In the genomic region with DNA sequence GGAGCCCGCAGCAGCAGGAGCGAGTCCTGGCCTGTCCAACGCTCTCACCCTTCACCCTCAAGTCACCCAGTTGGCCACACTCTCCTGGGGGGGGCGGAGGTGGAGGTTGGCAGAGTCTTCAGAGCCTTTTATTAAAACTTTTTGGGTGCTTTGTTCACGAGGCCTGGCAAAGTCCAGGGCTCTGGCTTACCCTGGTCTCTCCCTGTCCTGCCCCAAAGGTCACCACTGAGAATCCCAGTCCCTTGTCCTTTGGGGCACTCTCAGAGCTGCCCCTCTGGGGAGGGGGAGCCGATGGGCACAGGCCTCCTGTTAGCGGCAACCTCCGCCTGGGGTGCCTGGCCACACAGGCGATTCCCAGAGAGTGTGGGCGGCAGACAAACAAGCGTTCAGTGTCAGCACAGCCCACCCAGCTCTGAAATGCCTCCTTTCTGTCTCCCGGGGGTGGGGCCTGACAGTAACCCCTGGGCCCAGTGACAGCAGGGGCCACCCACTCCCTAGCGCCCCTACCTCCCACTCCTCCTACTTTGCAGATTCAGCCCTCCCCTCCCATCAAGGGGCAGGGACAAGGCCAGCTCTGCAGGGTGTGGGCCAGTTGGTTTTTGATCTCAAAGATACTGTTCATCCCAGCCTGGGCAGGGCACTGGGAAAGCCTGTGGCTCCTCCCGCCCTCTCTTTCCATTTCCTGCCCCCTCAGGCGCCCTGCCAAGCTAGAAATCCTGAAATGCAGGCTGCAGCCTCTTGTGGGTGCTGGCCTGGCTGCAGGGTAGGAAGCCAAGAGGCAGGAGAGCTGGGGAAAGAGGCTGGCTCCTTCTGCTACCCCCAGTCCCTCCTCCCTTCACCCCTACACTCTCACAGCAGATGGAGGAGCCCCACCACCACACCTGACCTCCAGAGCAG, we compare ENCODE assay signal across 9 cellular contexts. TPM values are rescaled to one million over a fixed set of nuclear protein-coding genes. Genes with fewer than 3 reads are reported as not detected.
DNase-seq lines count a peak whose midpoint lies in the region; ATAC-seq, FAIRE-seq and TF ChIP-seq lines count a peak whose summit lies in the region.
"Had no signal": no experiment of that assay in that cellular context is flagged by ENCODE, and none has a peak within 500 bp of the region (broad histone marks: within the 10 kb centered on the region; RNA-seq: fewer than 3 reads in every experiment).

No MANE protein-coding gene starts in this region.

- ATAC-seq in WTC11 (peak; percentile 83), HG02610 (IDR thresholded peaks at IDR 0.05; ENCODE audit: unreplicated experiment) (no peak), GM21381 (IDR thresholded peaks at IDR 0.05; ENCODE audit: unreplicated experiment) (no peak)
- ATAC-seq: stimulated activated effector memory CD8-positive, alpha-beta T cell treated with anti-CD3 and anti-CD28 coated beads, Interleukin-12 subunit alpha, Interleukin-12 subunit beta, amount 100 ng/mL, for 72 hours had no signal

- H3K27me3 ChIP-seq in iPS-18a (ENCODE audit: control insufficient read depth, insufficient read depth, low read length) = no peaks in the 10 kb centered on the region

- H3K27me3 Mint-ChIP-seq in WTC11 (ENCODE audit: low read depth) = peaks cover 11% of the 10 kb centered on the region
- H3K27me3 Mint-ChIP-seq in type B pancreatic cell = peaks cover 11% of the 10 kb centered on the region

- no peaks in the 10 kb centered on the region for H3K36me3 Mint-ChIP-seq in WTC11
- no peaks in the 10 kb centered on the region for H3K36me3 Mint-ChIP-seq in type B pancreatic cell
- H3K36me3 Mint-ChIP-seq: IgD-negative memory B cell; stimulated activated effector memory CD8-positive, alpha-beta T cell treated with anti-CD3 and anti-CD28 coated beads, Interleukin-12 subunit alpha, Interleukin-12 subunit beta, amount 100 ng/mL, for 72 hours had no signal

- H3K27ac Mint-ChIP-seq in WTC11 (peak overlapping the region; percentile 36), type B pancreatic cell (peak overlapping the region; percentile 43)
- H3K27ac Mint-ChIP-seq: stimulated activated effector memory CD8-positive, alpha-beta T cell treated with anti-CD3 and anti-CD28 coated beads, Interleukin-12 subunit alpha, Interleukin-12 subunit beta, amount 100 ng/mL, for 72 hours had no signal

- peak overlapping the region; percentile 53 for H3K4me3 Mint-ChIP-seq in WTC11
- peak overlapping the region; percentile 7 for H3K4me3 Mint-ChIP-seq in type B pancreatic cell
- H3K4me3 Mint-ChIP-seq: IgD-negative memory B cell; stimulated activated effector memory CD8-positive, alpha-beta T cell treated with anti-CD3 and anti-CD28 coated beads, Interleukin-12 subunit alpha, Interleukin-12 subunit beta, amount 100 ng/mL, for 72 hours had no signal

- CTCF ChIA-PET in WTC11 (lab: Charles Lee) = interaction anchor here (0.9 to 2.6 kb wide), 9 partner anchors 11 to 325 kb away, joined by 3 to 8 read pairs (median 6); a partner anchor contains a TSS

- DNase-seq in HTR-8/SVneo (ENCODE audit: insufficient read length, low spot score) (peak; percentile 59), WTC11 (ENCODE audit: low spot score) (peak; percentile 31), type B pancreatic cell (ENCODE audit: extremely low spot score, unreplicated experiment) (no peak), germinal center (ENCODE audit: low spot score) (no peak)

- POLR2A ChIA-PET in WTC11 (lab: Charles Lee) = interaction anchor here (0.9 to 1.0 kb wide), 2 partner anchors 16 to 66 kb away, joined by 3 to 4 read pairs; no protein-coding TSS in a partner anchor

- no peak for FAIRE-seq in HTR-8/SVneo (lab: Jason Lieb, UNC)

- H3K4me1 Mint-ChIP-seq in WTC11 (peaks cover 36% of the 10 kb centered on the region), type B pancreatic cell (ENCODE audit: unreplicated experiment) (peaks cover 17% of the 10 kb centered on the region)

- no peaks in the 10 kb centered on the region for H3K36me3 ChIP-seq in iPS-18a (ENCODE audit: control insufficient read depth, low read depth, low read length)

- H3K4me3 ChIP-seq in iPS-18a (ENCODE audit: low read length) = peak overlapping the region; percentile 28

- no peak for TF ChIP-seq CTCF in WTC11 (IDR thresholded peaks at IDR 0.05)
- TF ChIP-seq CTCF in type B pancreatic cell (conservative IDR thresholded peaks at IDR 0.05) = no peak

- H3K9me3 ChIP-seq in iPS-18a (ENCODE audit: control insufficient read depth, low read depth, low read length) = no peaks in the 10 kb centered on the region

- H3K9me3 Mint-ChIP-seq in WTC11 = no peaks in the 10 kb centered on the region
- no peaks in the 10 kb centered on the region for H3K9me3 Mint-ChIP-seq in type B pancreatic cell
- H3K9me3 Mint-ChIP-seq: IgD-negative memory B cell; stimulated activated effector memory CD8-positive, alpha-beta T cell treated with anti-CD3 and anti-CD28 coated beads, Interleukin-12 subunit alpha, Interleukin-12 subunit beta, amount 100 ng/mL, for 72 hours had no signal

- H3K27ac ChIP-seq in iPS-18a (ENCODE audit: low read length) = no peak overlapping the region

- H3K9ac ChIP-seq in iPS-18a (ENCODE audit: low read length) = no peak overlapping the region

- peaks cover 21% of the 10 kb centered on the region for H3K4me1 ChIP-seq in iPS-18a (ENCODE audit: control insufficient read depth, low read depth, low read length)

TF ChIP-seq in WTC11, 78 proteins besides CTCF, POLR2A, EP300 and RAD21:
- peak; percentile 10; the same call in 1 of the 2 replicates for TF ChIP-seq ZNF423 (CRISPR knock-in tag; IDR thresholded peaks at IDR 0.05)
- no peak for TF ChIP-seq ZNF396 (CRISPR knock-in tag; IDR thresholded peaks at IDR 0.05; ENCODE audit: borderline replicate concordance)
- no peak for TF ChIP-seq MYBL2 (CRISPR knock-in tag; IDR thresholded peaks at IDR 0.05)
- TF ChIP-seq GABPB1 (CRISPR knock-in tag; IDR thresholded peaks at IDR 0.05) = peak; percentile 51; the same call in 1 of the 2 replicates
TF ChIP-seq in WTC11: peak in this region for 2.

RNA-seq across cellular contexts. Expression of a gene that starts 36.6 kb away (rescaled TPM):
- total RNA-seq in WTC11 (2021) (15.2 to 16.7 TPM (median 16.4 TPM) in 3 replicates), type B pancreatic cell (ENCODE audit: low replicate concordance) (36.3 and 57.9 TPM in 2 replicates)

Comparison
In these comparisons a context has a peak if more than half of its experiments do, and no peak if none do; other contexts are left out.
1. DNase-seq: peak in HTR-8/SVneo (single experiment) and WTC11 (single experiment); none in type B pancreatic cell (single experiment) and germinal center (single experiment).